9 cellular contexts compared by ENCODE assay signal in the genomic region with DNA sequence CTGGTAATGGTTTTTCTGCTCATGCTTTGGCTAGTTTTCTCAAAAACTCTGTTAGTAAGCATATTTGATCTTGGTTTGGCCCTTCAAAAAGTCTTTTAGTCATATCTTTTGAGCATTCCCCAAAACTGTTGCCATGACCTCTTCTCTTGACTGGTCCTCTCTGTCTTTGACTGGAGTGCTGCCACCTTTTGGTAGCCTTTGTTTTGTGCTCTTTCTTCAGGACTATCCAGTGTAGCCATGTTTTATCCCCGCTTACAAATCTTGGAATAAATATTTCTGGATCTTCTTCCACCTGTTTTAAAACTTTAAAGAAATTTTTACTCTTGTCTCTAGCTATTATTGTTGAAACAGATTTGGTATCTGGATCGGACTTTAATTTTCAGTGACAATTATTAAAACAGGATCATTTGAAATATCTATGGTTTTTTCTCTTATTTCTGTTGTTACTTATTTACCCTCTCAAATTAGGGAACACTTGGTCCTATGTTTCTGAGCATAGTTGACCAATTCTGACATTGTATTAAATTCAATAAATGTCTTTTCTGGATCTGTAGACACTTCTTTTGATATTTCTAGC. TPM values are rescaled to one million over a fixed set of nuclear protein-coding genes. Genes with fewer than 3 reads are reported as not detected.
DNase-seq lines count a peak whose midpoint lies in the region; ATAC-seq and TF ChIP-seq lines count a peak whose summit lies in the region.
"Had no signal": no experiment of that assay in that cellular context is flagged by ENCODE, and none has a peak within 500 bp of the region (broad histone marks: within the 10 kb centered on the region; RNA-seq: fewer than 3 reads in every experiment).

No MANE protein-coding gene starts in this region.

- H3K27ac Mint-ChIP-seq in activated naive CD8-positive, alpha-beta T cell treated with anti-CD3 and anti-CD28 coated beads for 36 hours = no peak overlapping the region

- no peaks in the 10 kb centered on the region for H3K4me1 Mint-ChIP-seq in activated naive CD8-positive, alpha-beta T cell treated with anti-CD3 and anti-CD28 coated beads for 36 hours

- no peaks in the 10 kb centered on the region for H3K27me3 Mint-ChIP-seq in activated naive CD8-positive, alpha-beta T cell treated with anti-CD3 and anti-CD28 coated beads for 36 hours

- H3K36me3 Mint-ChIP-seq in activated naive CD8-positive, alpha-beta T cell treated with anti-CD3 and anti-CD28 coated beads for 36 hours = peaks cover 4% of the 10 kb centered on the region

- H3K27ac ChIP-seq in C4-2B = no peak overlapping the region

- TF ChIP-seq CTCF in C4-2B (conservative IDR thresholded peaks at IDR 0.05) (peak; percentile 72), GM20000 (IDR thresholded peaks at IDR 0.05; ENCODE audit: extremely low read depth, missing control alignments) (peak; percentile 14)

- H3K4me3 Mint-ChIP-seq in activated naive CD8-positive, alpha-beta T cell treated with anti-CD3 and anti-CD28 coated beads for 36 hours = no peak overlapping the region

- no peak for ATAC-seq in GM21423 (IDR thresholded peaks at IDR 0.05; ENCODE audit: unreplicated experiment)
- no peak for ATAC-seq in GM18520 (IDR thresholded peaks at IDR 0.05; ENCODE audit: unreplicated experiment)

- H3K9me3 Mint-ChIP-seq in activated naive CD8-positive, alpha-beta T cell treated with anti-CD3 and anti-CD28 coated beads for 36 hours = peaks cover 2% of the 10 kb centered on the region

- peak; percentile 59 for DNase-seq in GM20000 (ENCODE audit: low spot score)
- DNase-seq in RKO (ENCODE audit: low spot score) = peak; percentile 48
- DNase-seq in hepatic stellate cell (ENCODE audit: low spot score) = peak; percentile 53
- DNase-seq in cerebellar nuclear complex (lab: John Stamatoyannopoulos, UW) = no peak
- no peak for DNase-seq in activated naive CD8-positive, alpha-beta T cell treated with anti-CD3 and anti-CD28 coated beads for 36 hours

RNA-seq across cellular contexts. Expression of a gene that starts 1.0 kb away (rescaled TPM):
- not detected for total RNA-seq in activated naive CD8-positive, alpha-beta T cell treated with anti-CD3 and anti-CD28 coated beads for 36 hours
- total RNA-seq: lung had no signal

Comparison
In these comparisons a context has a peak if more than half of its experiments do, and no peak if none do; other contexts are left out.
1. DNase-seq: peak in GM20000 (single experiment), RKO (single experiment) and hepatic stellate cell (single experiment); none in cerebellar nuclear complex (0 of 2) and activated naive CD8-positive, alpha-beta T cell treated with anti-CD3 and anti-CD28 coated beads for 36 hours (single experiment).